ENCODE assay signal across 12 cellular contexts in genomic region chr19:9883231-9883758, GRCh38. TPM values are rescaled to one million over a fixed set of nuclear protein-coding genes. Genes with fewer than 3 reads are reported as not detected.
DNase-seq lines count a peak whose midpoint lies in the region; ATAC-seq, FAIRE-seq and TF ChIP-seq lines count a peak whose summit lies in the region.
"Had no signal": no experiment of that assay in that cellular context is flagged by ENCODE, and none has a peak within 500 bp of the region (broad histone marks: within the 10 kb centered on the region; RNA-seq: fewer than 3 reads in every experiment).

No MANE protein-coding gene starts in this region.

- TF ChIP-seq CTCF in keratinocyte (optimal IDR thresholded peaks at IDR 0.05 in 1 of 3, IDR thresholded peaks at IDR 0.05 in 1 of 3, conservative IDR thresholded peaks at IDR 0.05 in 1 of 3; ENCODE audit: extremely low read depth in 1 of 3, insufficient read depth in 2 of 3, low read length in 3 of 3) (no peak), GM10266 (IDR thresholded peaks at IDR 0.05; ENCODE audit: control insufficient read depth, insufficient read depth, low read depth, missing control alignments) (no peak)

- no peaks in the 10 kb centered on the region for H3K27me3 ChIP-seq in keratinocyte (ENCODE audit: control insufficient read depth, extremely low read depth, insufficient read depth, low read length)

- no peak for ATAC-seq in HG02973 (IDR thresholded peaks at IDR 0.05; ENCODE audit: unreplicated experiment)
- no peak for ATAC-seq in HG02884 (IDR thresholded peaks at IDR 0.05; ENCODE audit: unreplicated experiment)

- dilution Hi-C loops in keratinocyte (cut with MboI; ENCODE audit: extremely low pct_ligation_motif_present, low sequenced_read_pairs) = no loop called here

- peaks cover 10% of the 10 kb centered on the region for H3K4me1 ChIP-seq in keratinocyte (ENCODE audit: control insufficient read depth, extremely low read depth, insufficient read depth, low read length)

- H2AFZ ChIP-seq in keratinocyte (ENCODE audit: control insufficient read depth, low read length) = no peak overlapping the region

- no peaks in the 10 kb centered on the region for H3K9me1 ChIP-seq in keratinocyte (ENCODE audit: control insufficient read depth, extremely low read depth, insufficient read depth, low read length)

- H3K27ac ChIP-seq in keratinocyte (ENCODE audit: control insufficient read depth, insufficient read depth, low read length) = peak overlapping the region; percentile 54
- H3K27ac ChIP-seq: coronary artery had no signal

- H3K9me3 ChIP-seq in keratinocyte (ENCODE audit: control insufficient read depth, low read depth, low read length) = no peaks in the 10 kb centered on the region

- H4K20me1 ChIP-seq in keratinocyte (ENCODE audit: control insufficient read depth, extremely low read depth, insufficient read depth, low read length) = no peaks in the 10 kb centered on the region

- H3K4me2 ChIP-seq in keratinocyte (ENCODE audit: control insufficient read depth, extremely low read depth, insufficient read depth, low read depth, low read length) = peak overlapping the region; percentile 52

- DNase-seq in Daoy (ENCODE audit: low read depth) (peak; percentile 21), NCI-H2107 (lab: John Stamatoyannopoulos, UW) (peak; percentile 25), SHP77 treated with DMSO at 0.1 percent for 48 hours (lab: John Stamatoyannopoulos, UW) (peak; percentile 34), keratinocyte (ENCODE audit: low read depth, low spot score) (no peak), frontal cortex (ENCODE audit: low spot score in 2 of 2) (no peak), GM10266 (ENCODE audit: extremely low spot score) (no peak)
- DNase-seq: activated CD4-positive, alpha-beta memory T cell treated with anti-CD3 and anti-CD28 coated beads, Interleukin-2, amount 10 ng/mL, durations not matched to agents 7 days and 5 days; activated naive CD4-positive, alpha-beta T cell treated with anti-CD3 and anti-CD28 coated beads, Interleukin-2, amount 10 ng/mL, durations not matched to agents 7 days and 5 days; NCI-H2081 treated with DMSO at 0.1 percent for 48 hours had no signal

- FAIRE-seq in keratinocyte (lab: Jason Lieb, UNC) (peak; percentile 94), frontal cortex (lab: Jason Lieb, UNC) (no peak)

- H3K9ac ChIP-seq in keratinocyte (ENCODE audit: control insufficient read depth, extremely low read depth, insufficient read depth, low read length) = peak overlapping the region; percentile 45

- H3K36me3 ChIP-seq in keratinocyte (ENCODE audit: control insufficient read depth in 2 of 2, extremely low read depth in 1 of 2, insufficient read depth in 2 of 2, low read length in 2 of 2) = no peaks in the 10 kb centered on the region

- no peak overlapping the region for H3K4me3 ChIP-seq in keratinocyte (ENCODE audit: control insufficient read depth in 2 of 3, extremely low read depth in 1 of 3, insufficient read depth in 2 of 3, low read depth in 1 of 3, low read length in 3 of 3)
- H3K4me3 ChIP-seq: coronary artery had no signal

- H3K79me2 ChIP-seq in keratinocyte (ENCODE audit: control insufficient read depth, insufficient read depth, low read length) = no peaks in the 10 kb centered on the region

RNA-seq across cellular contexts. Expression of gene PIN1, which starts 48.2 kb away (rescaled TPM):
- 127 and 131 TPM in 2 replicates for total RNA-seq in Daoy (2014; rRNA removed; shearing (Covaris generic))
- polyA plus RNA-seq in keratinocyte = 39.8 to 53.3 TPM (median 45.2 TPM) in 3 replicates
- 25.7 TPM for polyA plus RNA-seq in keratinocyte (2011; ENCODE audit: low read depth)
- polyA plus RNA-seq in keratinocyte (2011; cell fraction: cytosol; rRNA removed) = 18.5 and 58.6 TPM in 2 replicates
- 23.8 and 29.8 TPM in 2 replicates for polyA plus RNA-seq in keratinocyte (2011; cell fraction: nucleus; rRNA removed)
- 30.2 and 65.5 TPM in 2 replicates for polyA plus RNA-seq in keratinocyte (2012; ENCODE audit: low replicate concordance)
- polyA minus RNA-seq in keratinocyte = 7.7 to 15.4 TPM (median 12.5 TPM) in 3 replicates
- polyA minus RNA-seq in keratinocyte (2011; cell fraction: cytosol; rRNA and poly(A)+ RNA removed) = 44.5 TPM
- 10.5 and 12.2 TPM in 2 replicates for polyA minus RNA-seq in keratinocyte (2011; cell fraction: nucleus; rRNA and poly(A)+ RNA removed)
- 67.3 TPM for total RNA-seq in frontal cortex

RNA-seq across cellular contexts. Expression of gene OLFM2, which starts 53.0 kb away (rescaled TPM):
- total RNA-seq in Daoy (2014; rRNA removed; shearing (Covaris generic)) = 8.2 and 15.7 TPM in 2 replicates
- polyA plus RNA-seq in keratinocyte = 5.3 to 25.2 TPM (median 7.5 TPM) in 3 replicates
- 31.7 TPM for polyA plus RNA-seq in keratinocyte (2011; ENCODE audit: low read depth)
- polyA plus RNA-seq in keratinocyte (2011; cell fraction: cytosol; rRNA removed) = 10.9 and 21.8 TPM in 2 replicates
- polyA plus RNA-seq in keratinocyte (2011; cell fraction: nucleus; rRNA removed) = 11.7 and 16.0 TPM in 2 replicates
- polyA plus RNA-seq in keratinocyte (2012; ENCODE audit: low replicate concordance) = 7.0 and 62.8 TPM in 2 replicates
- polyA minus RNA-seq in keratinocyte = 6.7 to 26.6 TPM (median 11.3 TPM) in 3 replicates
- polyA minus RNA-seq in keratinocyte (2011; cell fraction: cytosol; rRNA and poly(A)+ RNA removed) = 33.2 TPM
- 17.7 and 26.5 TPM in 2 replicates for polyA minus RNA-seq in keratinocyte (2011; cell fraction: nucleus; rRNA and poly(A)+ RNA removed)
- 86.4 TPM for total RNA-seq in frontal cortex

RNA-seq across cellular contexts. Expression of gene UBL5, which starts 55.6 kb away (rescaled TPM):
- total RNA-seq in Daoy (2014; rRNA removed; shearing (Covaris generic)) = 467 and 704 TPM in 2 replicates
- 995 to 1,153 TPM (median 1,097 TPM) in 3 replicates for polyA plus RNA-seq in keratinocyte
- polyA plus RNA-seq in keratinocyte (2011; ENCODE audit: low read depth) = 149 TPM
- polyA plus RNA-seq in keratinocyte (2011; cell fraction: cytosol; rRNA removed) = 957 and 1,326 TPM in 2 replicates
- polyA plus RNA-seq in keratinocyte (2011; cell fraction: nucleus; rRNA removed) = 394 and 589 TPM in 2 replicates
- 696 and 1,022 TPM in 2 replicates for polyA plus RNA-seq in keratinocyte (2012; ENCODE audit: low replicate concordance)
- polyA minus RNA-seq in keratinocyte = 77.0 to 258 TPM (median 227 TPM) in 3 replicates
- polyA minus RNA-seq in keratinocyte (2011; cell fraction: cytosol; rRNA and poly(A)+ RNA removed) = 195 TPM
- polyA minus RNA-seq in keratinocyte (2011; cell fraction: nucleus; rRNA and poly(A)+ RNA removed) = 30.7 and 54.1 TPM in 2 replicates
- total RNA-seq in frontal cortex = 97.4 TPM

Comparison
In these comparisons a context has a peak if more than half of its experiments do, and no peak if none do; other contexts are left out.
1. DNase-seq: peak in Daoy (single experiment), NCI-H2107 (single experiment) and SHP77 treated with DMSO at 0.1 percent for 48 hours (single experiment); none in keratinocyte (single experiment), frontal cortex (0 of 2) and GM10266 (single experiment).